8 cellular contexts compared by ENCODE assay signal in the genomic region with DNA sequence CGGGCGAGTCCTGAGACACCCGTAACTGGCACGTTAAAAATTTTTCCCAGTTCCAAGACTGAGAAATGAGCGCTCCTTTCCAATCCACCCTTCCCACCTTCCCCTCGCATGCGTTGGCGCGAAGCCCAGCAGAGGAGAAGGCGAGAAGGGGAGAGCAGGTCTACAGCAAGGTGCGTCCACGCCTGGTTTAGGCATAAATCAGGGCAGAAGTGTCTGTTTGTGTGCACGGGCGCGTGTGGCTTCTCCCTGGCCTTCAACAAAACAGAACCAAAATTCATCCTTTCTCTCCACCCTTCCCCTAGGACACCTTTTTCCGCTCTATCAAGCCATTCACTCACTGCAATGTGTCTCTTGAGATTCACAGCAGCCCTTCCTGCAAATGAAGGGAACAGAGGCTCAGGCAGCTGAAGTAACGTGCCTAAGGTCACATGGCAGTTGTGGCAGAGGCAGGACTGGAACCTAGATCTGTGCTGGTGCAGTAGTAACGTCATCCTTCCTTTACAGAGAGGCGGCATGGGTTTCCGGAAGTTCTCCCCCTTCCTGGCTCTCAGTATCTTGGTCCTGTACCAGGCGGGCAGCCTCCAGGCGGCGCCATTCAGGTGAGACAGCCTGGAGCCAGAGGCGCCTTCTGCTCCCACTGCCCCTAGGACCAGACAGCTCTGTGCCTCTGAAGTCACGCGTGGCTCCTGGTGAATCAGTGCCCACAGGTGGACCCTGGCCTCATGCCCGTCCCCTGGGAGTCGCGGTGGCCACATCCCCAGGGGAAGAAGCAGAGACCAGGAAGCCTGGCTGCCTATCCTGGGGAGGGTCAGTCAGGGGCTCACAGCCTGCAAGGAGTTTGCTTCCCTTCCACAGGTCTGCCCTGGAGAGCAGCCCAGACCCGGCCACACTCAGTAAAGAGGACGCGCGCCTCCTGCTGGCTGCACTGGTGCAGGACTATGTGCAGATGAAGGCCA.
A peak's percentile ranks its signal among the peaks of the same experiment; 100 is the strongest.
DNase-seq lines count a peak whose midpoint lies in the region; ATAC-seq lines count a peak whose summit lies in the region.

No MANE protein-coding gene starts in this region.

- DNase-seq in AG08395 (ENCODE audit: low spot score) (peak; percentile 38), NCI-H2227 (lab: John Stamatoyannopoulos, UW; ENCODE audit: unreplicated experiment) (peak; percentile 77), cerebellar cortex (ENCODE audit: low spot score) (peak; percentile 82), kidney tubule cell (ENCODE audit: low spot score) (peak; percentile 94)
- DNase-seq in stimulated activated CD4-positive, alpha-beta T cell treated with anti-CD3 and anti-CD28 coated beads, Interleukin-2, amount 100 ng/mL, for 4 hours (ENCODE audit: low read depth), result peak; percentile 79

- ATAC-seq in GM18907 (IDR thresholded peaks at IDR 0.05; ENCODE audit: unreplicated experiment), result peak; percentile 95
- peak; percentile 92 for ATAC-seq in HG03139 (IDR thresholded peaks at IDR 0.05; ENCODE audit: unreplicated experiment)
- peak; percentile 87 to 89 for ATAC-seq in activated CD4-positive, CD25-positive, alpha-beta regulatory T cell treated with anti-CD3 and anti-CD28 coated beads, Interleukin-2, amount 50 U/mL, for 24 hours

Comparison
In these comparisons a context has a peak if more than half of its experiments do, and no peak if none do; other contexts are left out.
1. Peak in every context shown above with its lines: DNase-seq and ATAC-seq.
2. DNase-seq: peak in every context shown above with its lines; median percentile 94 in kidney tubule cell; 82 in cerebellar cortex; 79 in stimulated activated CD4-positive, alpha-beta T cell treated with anti-CD3 and anti-CD28 coated beads, Interleukin-2, amount 100 ng/mL, for 4 hours; 77 in NCI-H2227; 38 in AG08395.